ENCODE assay signal across 8 cellular contexts in the genomic region with DNA sequence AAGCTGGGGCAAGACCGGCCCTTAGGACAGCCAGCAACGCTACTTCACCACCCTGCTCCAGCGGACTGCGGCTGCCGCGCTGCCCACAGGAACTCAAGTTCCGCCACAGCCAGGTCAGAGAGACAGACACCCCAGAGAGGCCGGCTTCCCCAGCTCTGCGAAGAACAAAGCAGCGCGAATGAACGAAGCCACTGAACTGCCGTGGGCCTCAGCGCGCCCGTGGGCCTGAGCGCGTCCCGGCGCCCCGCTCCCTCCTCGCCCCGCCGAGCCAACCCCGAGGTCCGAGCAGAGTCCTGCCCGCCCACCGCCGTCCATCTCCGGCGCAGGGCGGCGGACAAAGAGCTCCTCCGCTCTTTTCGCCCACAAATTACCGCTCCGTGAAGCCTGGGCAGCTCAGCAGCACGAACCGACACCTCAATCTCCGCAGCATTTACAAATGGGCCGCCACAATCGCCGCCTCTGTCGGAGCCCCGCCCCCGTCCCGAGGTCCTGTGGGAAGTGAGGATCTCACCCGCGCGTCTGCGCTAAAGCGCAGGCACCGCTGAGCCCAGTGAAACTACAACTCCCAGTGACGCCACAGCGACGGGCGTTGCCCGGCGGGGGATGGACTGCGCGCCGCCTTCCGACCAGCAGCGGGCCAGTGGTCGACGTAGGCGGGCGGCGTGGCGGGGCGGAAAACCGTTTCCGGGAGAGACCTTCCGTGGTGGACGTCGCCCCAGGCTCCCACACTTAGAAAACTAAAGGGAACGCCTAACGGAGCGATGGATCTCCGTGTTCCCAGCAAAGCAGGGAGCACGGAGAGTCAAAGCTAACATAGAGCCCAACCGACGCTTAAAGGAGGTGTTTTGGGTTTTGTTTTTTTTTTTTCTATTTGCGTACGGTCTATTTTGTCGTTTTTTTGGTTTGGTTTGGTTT.
A peak's percentile ranks its signal among the peaks of the same experiment; 100 is the strongest.
DNase-seq lines count a peak whose midpoint lies in the region; TF ChIP-seq lines count a peak whose summit lies in the region.

No MANE protein-coding gene starts in this region.

- TF ChIP-seq CTCF in HFF-Myc (IDR thresholded peaks at IDR 0.05; ENCODE audit: low read depth, low read length, missing control alignments) = no peak

- H3K4me3 ChIP-seq in HFF-Myc (replicated peaks; ENCODE audit: low read depth, low read length) = peak overlapping the region; percentile 75

- DNase-seq in GM04504 (ENCODE audit: low read depth) (peak; percentile 96), HFF-Myc (ENCODE audit: extremely low read depth, low read depth) (peak; percentile 86), MV-4-11 (lab: John Stamatoyannopoulos, UW) (peak; percentile 96), SK-N-DZ (ENCODE audit: low spot score) (peak; percentile 94), germinal center (ENCODE audit: low spot score) (peak; percentile 89), non-pigmented ciliary epithelial cell (ENCODE audit: low read depth) (peak; percentile 89), superior temporal gyrus (ENCODE audit: extremely low spot score) (peak; percentile 97)
- peak; percentile 93 for DNase-seq in activated naive CD4-positive, alpha-beta T cell treated with anti-CD3 and anti-CD28 coated beads, Interleukin-2, amount 50 U/mL, for 16 hours

Comparison
In these comparisons a context has a peak if more than half of its experiments do, and no peak if none do; other contexts are left out.
1. Peak in every context shown above with its lines: DNase-seq and H3K4me3 ChIP-seq.